Comparison of ENCODE assay signal across 9 cellular contexts in the genomic region with DNA sequence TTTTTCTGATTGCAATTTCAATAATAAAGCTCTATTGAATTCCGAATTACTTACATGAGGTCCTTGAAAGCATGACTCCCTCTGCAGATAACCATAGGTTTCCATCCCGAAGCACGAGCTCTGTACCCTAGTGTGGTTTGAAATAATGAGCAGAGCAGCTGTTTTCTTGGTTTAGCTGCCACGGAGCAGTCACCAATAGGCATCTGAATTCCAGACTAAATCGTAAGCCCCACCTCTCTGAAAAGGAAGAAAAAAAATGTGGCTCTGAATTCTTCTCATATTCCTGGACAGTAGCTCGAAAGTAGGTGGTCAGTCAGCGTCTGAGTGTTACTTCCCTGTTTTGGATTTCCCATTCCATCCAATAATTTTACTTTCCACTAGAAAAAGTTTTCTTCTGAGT. TPM values are rescaled to one million over a fixed set of nuclear protein-coding genes. Genes with fewer than 3 reads are reported as not detected.
DNase-seq lines count a peak whose midpoint lies in the region; ATAC-seq, FAIRE-seq and TF ChIP-seq lines count a peak whose summit lies in the region.
"Had no signal": no experiment of that assay in that cellular context is flagged by ENCODE, and none has a peak within 500 bp of the region (broad histone marks: within the 10 kb centered on the region; RNA-seq: fewer than 3 reads in every experiment).

No MANE protein-coding gene starts in this region.

- H3K9ac ChIP-seq in parathyroid adenoma = no peak overlapping the region

- H3K4me3 ChIP-seq in fibroblast of the aortic adventitia (ENCODE audit: low read depth, low read length) (peak overlapping the region; percentile 35), parathyroid adenoma (ENCODE audit: low read depth, low read length) (no peak overlapping the region)

- ATAC-seq in activated CD8-positive, alpha-beta T cell treated with anti-CD3 and anti-CD28 coated beads, Interleukin-2, amount 10 ng/mL, durations not matched to agents 7 days and 5 days = no peak

- H3K27ac ChIP-seq in parathyroid adenoma = no peak overlapping the region

- no peaks in the 10 kb centered on the region for H3K79me2 ChIP-seq in parathyroid adenoma

- no peaks in the 10 kb centered on the region for H3K9me3 Mint-ChIP-seq in T-helper 2 cell treated with Interferon-gamma antibody and Interleukin-4, amounts not matched to agents 5 μg/mL and 100 μg/mL, for 36 hours
- no peaks in the 10 kb centered on the region for H3K9me3 Mint-ChIP-seq in activated CD8-positive, alpha-beta T cell treated with anti-CD3 and anti-CD28 coated beads, Interleukin-2, amount 10 ng/mL, durations not matched to agents 7 days and 5 days (ENCODE audit: insufficient read depth)

- H3K4me1 ChIP-seq in parathyroid adenoma = peaks cover 1% of the 10 kb centered on the region

- TF ChIP-seq CTCF in fibroblast of the aortic adventitia (IDR thresholded peaks at IDR 0.05; ENCODE audit: insufficient read depth, low read length) (no peak), parathyroid adenoma (IDR thresholded peaks at IDR 0.05) (no peak)

- in situ Hi-C loops in SK-MEL-5 (cut with HindIII; ENCODE audit: low pct_unique_long_range_greater_than_20kb, low sequenced_read_pairs) = no loop called here

- no peaks in the 10 kb centered on the region for H3K9me3 ChIP-seq in parathyroid adenoma (ENCODE audit: control insufficient read depth, low read length)

- H3K27me3 Mint-ChIP-seq in T-helper 2 cell treated with Interferon-gamma antibody and Interleukin-4, amounts not matched to agents 5 μg/mL and 100 μg/mL, for 36 hours (ENCODE audit: low read depth) = no peaks in the 10 kb centered on the region
- no peaks in the 10 kb centered on the region for H3K27me3 Mint-ChIP-seq in activated CD8-positive, alpha-beta T cell treated with anti-CD3 and anti-CD28 coated beads, Interleukin-2, amount 10 ng/mL, durations not matched to agents 7 days and 5 days (ENCODE audit: low read depth)

- H3K36me3 Mint-ChIP-seq in T-helper 2 cell treated with Interferon-gamma antibody and Interleukin-4, amounts not matched to agents 5 μg/mL and 100 μg/mL, for 36 hours (ENCODE audit: low read depth) = no peaks in the 10 kb centered on the region
- H3K36me3 Mint-ChIP-seq in activated CD8-positive, alpha-beta T cell treated with anti-CD3 and anti-CD28 coated beads, Interleukin-2, amount 10 ng/mL, durations not matched to agents 7 days and 5 days (ENCODE audit: low read depth) = no peaks in the 10 kb centered on the region

- POLR2A ChIA-PET in activated CD8-positive, alpha-beta T cell treated with anti-CD3 and anti-CD28 coated beads, Interleukin-2, amount 10 ng/mL, durations not matched to agents 7 days and 5 days (lab: Charles Lee) = interaction anchor here (0.6 kb wide), 1 partner anchor 630 kb away, joined by 5 read pairs; no protein-coding TSS in a partner anchor

- CTCF ChIA-PET in activated CD8-positive, alpha-beta T cell treated with anti-CD3 and anti-CD28 coated beads, Interleukin-2, amount 10 ng/mL, durations not matched to agents 7 days and 5 days (lab: Charles Lee) = interaction anchor here (0.6 to 1.3 kb wide), 2 partner anchors 9 to 52 kb away, joined by 3 read pairs; no protein-coding TSS in a partner anchor

- peak overlapping the region; percentile 33 for H2AFZ ChIP-seq in parathyroid adenoma

- DNase-seq in SK-MEL-5 (ENCODE audit: low read depth, low spot score) (peak; percentile 63), fibroblast of the aortic adventitia (ENCODE audit: low read depth) (peak; percentile 79)
- no peak for DNase-seq in activated CD4-positive, alpha-beta T cell treated with anti-CD3 and anti-CD28 coated beads for 48 hours
- DNase-seq in stimulated activated CD4-positive, alpha-beta T cell treated with anti-CD3 and anti-CD28 coated beads, Interleukin-2, amount 100 ng/mL, for 48 hours = no peak
- DNase-seq in T-helper 2 cell treated with Interferon-gamma antibody and Interleukin-4, amounts not matched to agents 5 μg/mL and 100 μg/mL, for 36 hours (ENCODE audit: low spot score) = no peak
- DNase-seq in activated CD8-positive, alpha-beta T cell treated with anti-CD3 and anti-CD28 coated beads, Interleukin-2, amount 10 ng/mL, durations not matched to agents 7 days and 5 days = no peak
- DNase-seq: activated CD8-positive, alpha-beta memory T cell treated with anti-CD3 and anti-CD28 coated beads, Interleukin-2, amount 50 U/mL, for 4 hours had no signal

- no peak overlapping the region for H3K4me3 Mint-ChIP-seq in T-helper 2 cell treated with Interferon-gamma antibody and Interleukin-4, amounts not matched to agents 5 μg/mL and 100 μg/mL, for 36 hours
- no peak overlapping the region for H3K4me3 Mint-ChIP-seq in activated CD8-positive, alpha-beta T cell treated with anti-CD3 and anti-CD28 coated beads, Interleukin-2, amount 10 ng/mL, durations not matched to agents 7 days and 5 days

- H3K4me2 ChIP-seq in parathyroid adenoma (ENCODE audit: low read length) = no peak overlapping the region

- H3K36me3 ChIP-seq in parathyroid adenoma (ENCODE audit: control insufficient read depth, insufficient read depth, low read length) = no peaks in the 10 kb centered on the region

- H3K4me1 Mint-ChIP-seq in T-helper 2 cell treated with Interferon-gamma antibody and Interleukin-4, amounts not matched to agents 5 μg/mL and 100 μg/mL, for 36 hours (ENCODE audit: low read depth) = no peaks in the 10 kb centered on the region
- H3K4me1 Mint-ChIP-seq in activated CD8-positive, alpha-beta T cell treated with anti-CD3 and anti-CD28 coated beads, Interleukin-2, amount 10 ng/mL, durations not matched to agents 7 days and 5 days (ENCODE audit: low read depth) = no peaks in the 10 kb centered on the region

- FAIRE-seq in G401.6 (lab: Jason Lieb, UNC) = peak; percentile 93

- no peak overlapping the region for H3K27ac Mint-ChIP-seq in T-helper 2 cell treated with Interferon-gamma antibody and Interleukin-4, amounts not matched to agents 5 μg/mL and 100 μg/mL, for 36 hours
- H3K27ac Mint-ChIP-seq in activated CD8-positive, alpha-beta T cell treated with anti-CD3 and anti-CD28 coated beads, Interleukin-2, amount 10 ng/mL, durations not matched to agents 7 days and 5 days = no peak overlapping the region

- H3K27me3 ChIP-seq in parathyroid adenoma (ENCODE audit: control insufficient read depth, insufficient read depth, low read length) = no peaks in the 10 kb centered on the region

RNA-seq across cellular contexts. Expression of a gene that starts 18.6 kb away (rescaled TPM):
- total RNA-seq in SK-MEL-5 (2014; rRNA removed; shearing (Covaris generic)) = 23.9 and 24.1 TPM in 2 replicates
- 15.7 and 18.5 TPM in 2 replicates for polyA plus RNA-seq in SK-MEL-5 (2015; cell fraction: cytosol; rRNA removed)
- 7.0 and 7.9 TPM in 2 replicates for polyA plus RNA-seq in SK-MEL-5 (2015; cell fraction: nucleus; rRNA removed)
- total RNA-seq in fibroblast of the aortic adventitia (ENCODE audit: low replicate concordance) = 11.4 and 23.8 TPM in 2 replicates
- total RNA-seq in activated CD8-positive, alpha-beta T cell treated with anti-CD3 and anti-CD28 coated beads, Interleukin-2, amount 10 ng/mL, durations not matched to agents 7 days and 5 days = 10 to 100 TPM; 15.2 to 16.1 TPM

Comparison
In these comparisons a context has a peak if more than half of its experiments do, and no peak if none do; other contexts are left out.
1. DNase-seq: peak in SK-MEL-5 (single experiment) and fibroblast of the aortic adventitia (single experiment); none in activated CD4-positive, alpha-beta T cell treated with anti-CD3 and anti-CD28 coated beads for 48 hours (single experiment), stimulated activated CD4-positive, alpha-beta T cell treated with anti-CD3 and anti-CD28 coated beads, Interleukin-2, amount 100 ng/mL, for 48 hours (0 of 2), T-helper 2 cell treated with Interferon-gamma antibody and Interleukin-4, amounts not matched to agents 5 μg/mL and 100 μg/mL, for 36 hours (single experiment) and activated CD8-positive, alpha-beta T cell treated with anti-CD3 and anti-CD28 coated beads, Interleukin-2, amount 10 ng/mL, durations not matched to agents 7 days and 5 days (single experiment).